8 cellular contexts compared by ENCODE assay signal in the genomic region with DNA sequence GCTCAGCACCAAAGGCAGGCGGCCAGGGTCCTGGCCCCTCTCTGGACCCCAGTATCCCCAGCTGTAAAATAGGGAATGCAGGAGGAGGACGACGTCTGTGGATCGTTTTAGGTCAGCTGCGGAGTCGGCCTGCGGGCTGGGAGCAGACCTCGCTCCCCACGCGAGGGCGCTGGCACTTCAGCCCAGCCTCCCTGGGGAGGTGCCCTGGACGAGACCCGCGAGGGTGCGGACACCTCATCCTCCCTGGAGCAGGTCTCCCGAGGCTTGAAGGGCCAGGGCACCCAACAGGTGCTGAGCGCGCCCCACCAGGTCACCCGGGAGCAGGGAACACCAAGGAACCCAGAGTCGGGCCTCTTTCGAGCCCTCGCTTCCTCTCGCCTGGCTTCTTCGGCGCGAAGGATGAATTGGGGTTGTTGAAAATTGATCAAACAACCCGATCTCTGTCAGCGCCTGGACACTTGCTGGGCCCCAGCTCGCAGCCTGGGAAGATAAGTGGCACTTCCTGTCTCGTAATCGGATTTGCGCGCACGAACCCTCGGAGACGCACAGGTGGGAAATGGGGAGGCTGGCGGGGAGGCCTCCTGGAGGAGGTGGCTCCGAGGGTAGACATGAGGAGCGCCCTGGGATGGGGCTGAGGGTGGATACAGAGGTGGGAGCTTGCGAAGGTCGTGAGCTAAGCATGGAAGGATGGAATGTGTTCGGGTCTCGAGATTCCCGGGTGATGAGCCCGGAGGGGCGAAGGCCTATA. TPM values are rescaled to one million over a fixed set of nuclear protein-coding genes. Genes with fewer than 3 reads are reported as not detected.
A peak's percentile ranks its signal among the peaks of the same experiment; 100 is the strongest.
DNase-seq lines count a peak whose midpoint lies in the region; ATAC-seq and TF ChIP-seq lines count a peak whose summit lies in the region.

No MANE protein-coding gene starts in this region.

- H3K36me3 Mint-ChIP-seq in progenitor cell of endocrine pancreas (ENCODE audit: insufficient read depth), result no peaks in the 10 kb centered on the region

- H3K9me3 ChIP-seq in RWPE2 (ENCODE audit: severe bottlenecking), result no peaks in the 10 kb centered on the region
- no peaks in the 10 kb centered on the region for H3K9me3 ChIP-seq in uterus

- in situ Hi-C loops in GM13976 (cut with MboI; ENCODE audit: low sequenced_read_pairs, unreplicated experiment), result no loop called here

- no peak overlapping the region for H3K27ac Mint-ChIP-seq in progenitor cell of endocrine pancreas

- peaks cover 5% of the 10 kb centered on the region for H3K4me1 Mint-ChIP-seq in progenitor cell of endocrine pancreas (ENCODE audit: low read depth)

- no peak for TF ChIP-seq POLR2A in uterus (IDR thresholded peaks at IDR 0.05)

- H3K27ac ChIP-seq in RWPE2 (ENCODE audit: poor library complexity, severe bottlenecking) (no peak overlapping the region), uterus (no peak overlapping the region)

- TF ChIP-seq CTCF in GM13976 (IDR thresholded peaks at IDR 0.05; ENCODE audit: borderline replicate concordance, control extremely low read depth, extremely low read depth, insufficient read depth, missing control alignments) (peak; percentile 70), RWPE2 (IDR thresholded peaks at IDR 0.05; ENCODE audit: poor library complexity, severe bottlenecking) (peak; percentile 65), progenitor cell of endocrine pancreas (IDR thresholded peaks at IDR 0.05; ENCODE audit: unreplicated experiment) (peak; percentile 56), uterus (IDR thresholded peaks at IDR 0.05) (peak in 2 of 4 experiments; percentile 29 to 36)

- H3K27me3 ChIP-seq in RWPE2 (ENCODE audit: insufficient read depth, poor library complexity, severe bottlenecking), result no peaks in the 10 kb centered on the region
- H3K27me3 ChIP-seq in uterus, result peaks cover 0 to 12% of the 10 kb centered on the region in 2 donors

- intact Hi-C loops in cardiac septum (cut with DNase I), result loop anchor here (2.0 kb wide), 1 partner anchor 35 kb away; no protein-coding TSS in a partner anchor
- intact Hi-C loops in uterus (cut with DNase I; ENCODE audit: low total_unique reads), result no loop called here

- H3K9me3 Mint-ChIP-seq in progenitor cell of endocrine pancreas (ENCODE audit: low read depth), result no peaks in the 10 kb centered on the region

- peaks cover 69% of the 10 kb centered on the region for H3K27me3 Mint-ChIP-seq in progenitor cell of endocrine pancreas

- ATAC-seq in HG02973 (IDR thresholded peaks at IDR 0.05; ENCODE audit: unreplicated experiment), result peak; percentile 18
- peak; percentile 31 for ATAC-seq in RWPE2 (ENCODE audit: low read depth)
- ATAC-seq in HG03039 (IDR thresholded peaks at IDR 0.05; ENCODE audit: unreplicated experiment), result no peak

- peak overlapping the region; percentile 82 for H3K4me3 Mint-ChIP-seq in progenitor cell of endocrine pancreas (ENCODE audit: low read depth)

- no peaks in the 10 kb centered on the region for H3K4me1 ChIP-seq in RWPE2 (ENCODE audit: insufficient read depth, poor library complexity, severe bottlenecking)
- H3K4me1 ChIP-seq in uterus, result peaks cover 0 to 19% of the 10 kb centered on the region in 2 donors

- DNase-seq in GM13976 (ENCODE audit: low spot score) (peak; percentile 79), RWPE2 (ENCODE audit: low spot score) (peak; percentile 52), cardiac septum (ENCODE audit: low spot score) (peak; percentile 79), progenitor cell of endocrine pancreas (ENCODE audit: low spot score, unreplicated experiment) (peak; percentile 38), uterus (peak in 1 of 2 donors; percentile 10)
- DNase-seq in activated naive CD4-positive, alpha-beta T cell treated with anti-CD3 and anti-CD28 coated beads, Interleukin-2, amount 50 U/mL, for 16 hours, result peak; percentile 72

- H3K4me3 ChIP-seq in RWPE2 (ENCODE audit: severe bottlenecking) (peak overlapping the region; percentile 42), uterus (peak overlapping the region; percentile 16 to 29)

- H3K36me3 ChIP-seq in RWPE2 (ENCODE audit: low read depth) (no peaks in the 10 kb centered on the region), uterus (no peaks in the 10 kb centered on the region)

RNA-seq across cellular contexts. Expression of a gene that starts 0.6 kb away (rescaled TPM):
- total RNA-seq in cardiac septum (0.89 TPM), progenitor cell of endocrine pancreas (5.8 and 6.8 TPM in 2 replicates), uterus (1 to 10 TPM in 2 of 4 donors, under 1 TPM in 2; 0.26 to 1.5 (median 0.99) TPM)
